8 cellular contexts compared by ENCODE assay signal in genomic region chr4:184983660-184984356, GRCh38. TPM values are rescaled to one million over a fixed set of nuclear protein-coding genes. Genes with fewer than 3 reads are reported as not detected.
DNase-seq lines count a peak whose midpoint lies in the region; ATAC-seq, FAIRE-seq and TF ChIP-seq lines count a peak whose summit lies in the region.

No MANE protein-coding gene starts in this region.

- no peaks in the 10 kb centered on the region for H3K36me3 Mint-ChIP-seq in activated CD4-positive, alpha-beta memory T cell treated with anti-CD3 and anti-CD28 coated beads for 36 hours
- H3K36me3 Mint-ChIP-seq in neural crest cell (ENCODE audit: low read depth) = no peaks in the 10 kb centered on the region

- 40 to 44% methylated on average over 21 of the region's 21 CpGs for WGBS in thyroid gland, 2 donors

- CTCF ChIA-PET in AG04449 (lab: Yijun Ruan, JAX) = interaction anchor here (0.8 to 1.5 kb wide), 5 partner anchors 17 to 720 kb away, joined by 3 to 13 read pairs (median 5); no protein-coding TSS in a partner anchor
- CTCF ChIA-PET in activated CD4-positive, alpha-beta memory T cell treated with anti-CD3 and anti-CD28 coated beads for 36 hours (lab: Charles Lee) = interaction anchor here (0.8 to 3.4 kb wide), 4 partner anchors 8 to 241 kb away, joined by 3 to 12 read pairs (median 4); no protein-coding TSS in a partner anchor

- no peaks in the 10 kb centered on the region for H3K9me3 ChIP-seq in thyroid gland

- H3K4me3 Mint-ChIP-seq in activated CD4-positive, alpha-beta memory T cell treated with anti-CD3 and anti-CD28 coated beads for 36 hours = no peak overlapping the region
- H3K4me3 Mint-ChIP-seq in neural crest cell = no peak overlapping the region

- FAIRE-seq in GM18507 (lab: Jason Lieb, UNC) = peak; percentile 94

- H3K4me3 ChIP-seq in AG04449 (ENCODE audit: low read depth, low read length) (no peak overlapping the region), thyroid gland (replicated peaks in 1 of 3) (no peak overlapping the region)

- no peak for TF ChIP-seq POLR2A in thyroid gland (IDR thresholded peaks at IDR 0.05)

- POLR2A ChIA-PET in AG04449 (lab: Yijun Ruan, JAX) = no interaction called here
- POLR2A ChIA-PET in activated CD4-positive, alpha-beta memory T cell treated with anti-CD3 and anti-CD28 coated beads for 36 hours (lab: Charles Lee) = no interaction called here

- H3K27ac Mint-ChIP-seq in activated CD4-positive, alpha-beta memory T cell treated with anti-CD3 and anti-CD28 coated beads for 36 hours = no peak overlapping the region
- no peak overlapping the region for H3K27ac Mint-ChIP-seq in neural crest cell (ENCODE audit: unreplicated experiment)

- H3K4me1 ChIP-seq in thyroid gland = peaks cover 0 to 8% of the 10 kb centered on the region in 2 donors

- no peaks in the 10 kb centered on the region for H3K9me3 Mint-ChIP-seq in activated CD4-positive, alpha-beta memory T cell treated with anti-CD3 and anti-CD28 coated beads for 36 hours
- H3K9me3 Mint-ChIP-seq in neural crest cell = no peaks in the 10 kb centered on the region

- no peaks in the 10 kb centered on the region for H3K36me3 ChIP-seq in thyroid gland

- ATAC-seq in HG03097 (IDR thresholded peaks at IDR 0.05; ENCODE audit: low FRiP score, unreplicated experiment) = peak; percentile 82

- intact Hi-C loops in activated CD4-positive, alpha-beta memory T cell treated with anti-CD3 and anti-CD28 coated beads for 36 hours (cut with micrococcal nuclease) = loop anchor here (5.0 to 10.0 kb wide), 2 partner anchors 237 to 719 kb away; no protein-coding TSS in a partner anchor
- intact Hi-C loops in thyroid gland (cut with DNase I) = loop anchor here (10.0 kb wide), 1 partner anchor 239 kb away; no protein-coding TSS in a partner anchor

- no peaks in the 10 kb centered on the region for H3K27me3 Mint-ChIP-seq in activated CD4-positive, alpha-beta memory T cell treated with anti-CD3 and anti-CD28 coated beads for 36 hours
- peaks cover 4% of the 10 kb centered on the region for H3K27me3 Mint-ChIP-seq in neural crest cell (ENCODE audit: low read depth)

- H3K4me1 Mint-ChIP-seq in activated CD4-positive, alpha-beta memory T cell treated with anti-CD3 and anti-CD28 coated beads for 36 hours (ENCODE audit: low read depth) = no peaks in the 10 kb centered on the region
- H3K4me1 Mint-ChIP-seq in neural crest cell = no peaks in the 10 kb centered on the region

- H3K27me3 ChIP-seq in thyroid gland = no peaks in the 10 kb centered on the region

- H3K27ac ChIP-seq in epithelial cell of prostate (no peak overlapping the region), thyroid gland (no peak overlapping the region)

- DNase-seq in AG04449 (ENCODE audit: low read depth, low spot score) (no peak), GM18507 (ENCODE audit: extremely low spot score, insufficient read length, low read depth) (peak; percentile 75), NCI-H345 (lab: John Stamatoyannopoulos, UW) (peak; percentile 81), epithelial cell of prostate (ENCODE audit: low read depth, low spot score) (peak; percentile 8), neural crest cell (ENCODE audit: low read depth, low spot score) (peak; percentile 47), thyroid gland (peak; percentile 72 to 74)
- DNase-seq in activated CD4-positive, alpha-beta memory T cell treated with anti-CD3 and anti-CD28 coated beads for 36 hours = peak; percentile 79

- TF ChIP-seq CTCF in AG04449 (IDR thresholded peaks at IDR 0.05; ENCODE audit: insufficient read depth, low read length, missing control alignments) (peak; percentile 28), neural crest cell (conservative IDR thresholded peaks at IDR 0.05) (peak; percentile 49), thyroid gland (IDR thresholded peaks at IDR 0.05) (peak in 4 of 6 experiments; percentile 28 to 52 (median 44))

RNA-seq across cellular contexts. Expression of gene HELT, which starts 34.5 kb away (rescaled TPM):
- total RNA-seq in activated CD4-positive, alpha-beta memory T cell treated with anti-CD3 and anti-CD28 coated beads for 36 hours = not detected
- total RNA-seq in neural crest cell (not detected in 2 replicates), thyroid gland (not detected)
